In the genomic region with DNA sequence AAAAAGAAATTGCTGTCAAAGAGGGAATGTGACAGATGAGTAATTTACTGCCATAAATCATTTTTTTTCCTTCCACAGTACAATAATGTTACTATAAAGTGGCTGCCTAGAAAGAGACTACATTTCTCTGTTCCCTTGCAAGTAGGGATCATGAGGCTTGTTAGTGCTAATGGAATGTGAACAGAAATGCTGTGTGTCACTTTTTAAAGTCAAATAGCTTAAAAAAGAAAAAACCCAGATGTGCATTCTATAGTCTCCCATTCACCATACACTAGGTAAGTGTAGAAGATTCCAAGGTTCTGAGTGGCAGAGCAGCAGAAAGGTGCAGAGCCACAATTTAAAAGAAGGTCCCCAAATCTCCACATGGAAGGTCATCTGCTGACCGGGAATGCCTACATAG, we compare ENCODE assay signal across 1 cellular context.
TF ChIP-seq lines count a peak whose summit lies in the region.

No MANE protein-coding gene starts in this region.

TF ChIP-seq in HEK293T, 16 proteins besides CTCF, POLR2A, EP300 and RAD21:
- TF ChIP-seq FOXK2 (IDR thresholded peaks at IDR 0.05) = no peak
- TF ChIP-seq, protein P1, sequence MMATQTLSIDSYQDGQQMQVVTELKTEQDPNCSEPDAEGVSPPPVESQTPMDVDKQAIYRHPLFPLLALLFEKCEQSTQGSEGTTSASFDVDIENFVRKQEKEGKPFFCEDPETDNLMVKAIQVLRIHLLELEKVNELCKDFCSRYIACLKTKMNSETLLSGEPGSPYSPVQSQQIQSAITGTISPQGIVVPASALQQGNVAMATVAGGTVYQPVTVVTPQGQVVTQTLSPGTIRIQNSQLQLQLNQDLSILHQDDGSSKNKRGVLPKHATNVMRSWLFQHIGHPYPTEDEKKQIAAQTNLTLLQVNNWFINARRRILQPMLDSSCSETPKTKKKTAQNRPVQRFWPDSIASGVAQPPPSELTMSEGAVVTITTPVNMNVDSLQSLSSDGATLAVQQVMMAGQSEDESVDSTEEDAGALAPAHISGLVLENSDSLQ (IDR thresholded peaks at IDR 0.05) = peak; percentile 17; the same call in 1 of the 2 replicates
TF ChIP-seq in HEK293T: peak in this region for 1.
